ENCODE assay signal across 1 cellular context in the genomic region with DNA sequence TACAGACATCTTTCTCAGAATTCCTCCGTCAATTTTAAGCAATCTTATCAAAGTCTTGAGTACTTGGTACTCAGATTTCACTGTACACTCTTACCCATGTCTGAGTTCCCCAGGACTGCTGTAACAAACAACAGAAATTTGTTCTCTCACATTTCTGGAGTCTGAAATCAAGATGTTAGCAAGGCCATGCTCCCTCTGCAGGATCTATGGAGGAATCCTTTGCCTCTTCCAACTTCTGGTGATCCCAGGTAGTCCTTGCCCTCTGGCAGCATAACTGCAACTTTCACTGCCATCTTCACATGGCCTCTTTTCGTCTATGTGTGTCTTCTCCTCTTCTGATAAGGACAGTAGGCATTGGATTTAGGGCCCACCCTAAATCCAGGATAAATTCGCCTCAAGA.
TF ChIP-seq lines count a peak whose summit lies in the region.

No MANE protein-coding gene starts in this region.

TF ChIP-seq in K562, 482 proteins besides CTCF, POLR2A, EP300 and RAD21:
- TF ChIP-seq ZNF253 (CRISPR knock-in tag; conservative IDR thresholded peaks at IDR 0.05): no peak
- TF ChIP-seq SMAD2 (IDR thresholded peaks at IDR 0.05; ENCODE audit: low read depth, low read length): no peak
- TF ChIP-seq HNRNPK (IDR thresholded peaks at IDR 0.05; ENCODE audit: low read depth, low read length, poor library complexity, severe bottlenecking): no peak
- TF ChIP-seq, protein P1, sequence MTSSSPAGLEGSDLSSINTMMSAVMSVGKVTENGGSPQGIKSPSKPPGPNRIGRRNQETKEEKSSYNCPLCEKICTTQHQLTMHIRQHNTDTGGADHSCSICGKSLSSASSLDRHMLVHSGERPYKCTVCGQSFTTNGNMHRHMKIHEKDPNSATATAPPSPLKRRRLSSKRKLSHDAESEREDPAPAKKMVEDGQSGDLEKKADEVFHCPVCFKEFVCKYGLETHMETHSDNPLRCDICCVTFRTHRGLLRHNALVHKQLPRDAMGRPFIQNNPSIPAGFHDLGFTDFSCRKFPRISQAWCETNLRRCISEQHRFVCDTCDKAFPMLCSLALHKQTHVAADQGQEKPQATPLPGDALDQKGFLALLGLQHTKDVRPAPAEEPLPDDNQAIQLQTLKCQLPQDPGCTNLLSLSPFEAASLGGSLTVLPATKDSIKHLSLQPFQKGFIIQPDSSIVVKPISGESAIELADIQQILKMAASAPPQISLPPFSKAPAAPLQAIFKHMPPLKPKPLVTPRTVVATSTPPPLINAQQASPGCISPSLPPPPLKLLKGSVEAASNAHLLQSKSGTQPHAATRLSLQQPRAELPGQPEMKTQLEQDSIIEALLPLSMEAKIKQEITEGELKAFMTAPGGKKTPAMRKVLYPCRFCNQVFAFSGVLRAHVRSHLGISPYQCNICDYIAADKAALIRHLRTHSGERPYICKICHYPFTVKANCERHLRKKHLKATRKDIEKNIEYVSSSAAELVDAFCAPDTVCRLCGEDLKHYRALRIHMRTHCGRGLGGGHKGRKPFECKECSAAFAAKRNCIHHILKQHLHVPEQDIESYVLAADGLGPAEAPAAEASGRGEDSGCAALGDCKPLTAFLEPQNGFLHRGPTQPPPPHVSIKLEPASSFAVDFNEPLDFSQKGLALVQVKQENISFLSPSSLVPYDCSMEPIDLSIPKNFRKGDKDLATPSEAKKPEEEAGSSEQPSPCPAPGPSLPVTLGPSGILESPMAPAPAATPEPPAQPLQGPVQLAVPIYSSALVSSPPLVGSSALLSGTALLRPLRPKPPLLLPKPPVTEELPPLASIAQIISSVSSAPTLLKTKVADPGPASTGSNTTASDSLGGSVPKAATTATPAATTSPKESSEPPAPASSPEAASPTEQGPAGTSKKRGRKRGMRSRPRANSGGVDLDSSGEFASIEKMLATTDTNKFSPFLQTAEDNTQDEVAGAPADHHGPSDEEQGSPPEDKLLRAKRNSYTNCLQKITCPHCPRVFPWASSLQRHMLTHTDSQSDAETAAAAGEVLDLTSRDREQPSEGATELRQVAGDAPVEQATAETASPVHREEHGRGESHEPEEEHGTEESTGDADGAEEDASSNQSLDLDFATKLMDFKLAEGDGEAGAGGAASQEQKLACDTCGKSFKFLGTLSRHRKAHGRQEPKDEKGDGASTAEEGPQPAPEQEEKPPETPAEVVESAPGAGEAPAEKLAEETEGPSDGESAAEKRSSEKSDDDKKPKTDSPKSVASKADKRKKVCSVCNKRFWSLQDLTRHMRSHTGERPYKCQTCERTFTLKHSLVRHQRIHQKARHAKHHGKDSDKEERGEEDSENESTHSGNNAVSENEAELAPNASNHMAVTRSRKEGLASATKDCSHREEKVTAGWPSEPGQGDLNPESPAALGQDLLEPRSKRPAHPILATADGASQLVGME (CRISPR knock-in tag; IDR thresholded peaks at IDR 0.05): no peak
- TF ChIP-seq, protein P2, sequence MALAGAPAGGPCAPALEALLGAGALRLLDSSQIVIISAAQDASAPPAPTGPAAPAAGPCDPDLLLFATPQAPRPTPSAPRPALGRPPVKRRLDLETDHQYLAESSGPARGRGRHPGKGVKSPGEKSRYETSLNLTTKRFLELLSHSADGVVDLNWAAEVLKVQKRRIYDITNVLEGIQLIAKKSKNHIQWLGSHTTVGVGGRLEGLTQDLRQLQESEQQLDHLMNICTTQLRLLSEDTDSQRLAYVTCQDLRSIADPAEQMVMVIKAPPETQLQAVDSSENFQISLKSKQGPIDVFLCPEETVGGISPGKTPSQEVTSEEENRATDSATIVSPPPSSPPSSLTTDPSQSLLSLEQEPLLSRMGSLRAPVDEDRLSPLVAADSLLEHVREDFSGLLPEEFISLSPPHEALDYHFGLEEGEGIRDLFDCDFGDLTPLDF (CRISPR knock-in tag; IDR thresholded peaks at IDR 0.05): no peak
- TF ChIP-seq ATF7 (IDR thresholded peaks at IDR 0.05): no peak
- TF ChIP-seq ZNF431 (CRISPR knock-in tag; IDR thresholded peaks at IDR 0.05): no peak
- no peak for TF ChIP-seq LARP7 (IDR thresholded peaks at IDR 0.05)
- TF ChIP-seq, protein P3, sequence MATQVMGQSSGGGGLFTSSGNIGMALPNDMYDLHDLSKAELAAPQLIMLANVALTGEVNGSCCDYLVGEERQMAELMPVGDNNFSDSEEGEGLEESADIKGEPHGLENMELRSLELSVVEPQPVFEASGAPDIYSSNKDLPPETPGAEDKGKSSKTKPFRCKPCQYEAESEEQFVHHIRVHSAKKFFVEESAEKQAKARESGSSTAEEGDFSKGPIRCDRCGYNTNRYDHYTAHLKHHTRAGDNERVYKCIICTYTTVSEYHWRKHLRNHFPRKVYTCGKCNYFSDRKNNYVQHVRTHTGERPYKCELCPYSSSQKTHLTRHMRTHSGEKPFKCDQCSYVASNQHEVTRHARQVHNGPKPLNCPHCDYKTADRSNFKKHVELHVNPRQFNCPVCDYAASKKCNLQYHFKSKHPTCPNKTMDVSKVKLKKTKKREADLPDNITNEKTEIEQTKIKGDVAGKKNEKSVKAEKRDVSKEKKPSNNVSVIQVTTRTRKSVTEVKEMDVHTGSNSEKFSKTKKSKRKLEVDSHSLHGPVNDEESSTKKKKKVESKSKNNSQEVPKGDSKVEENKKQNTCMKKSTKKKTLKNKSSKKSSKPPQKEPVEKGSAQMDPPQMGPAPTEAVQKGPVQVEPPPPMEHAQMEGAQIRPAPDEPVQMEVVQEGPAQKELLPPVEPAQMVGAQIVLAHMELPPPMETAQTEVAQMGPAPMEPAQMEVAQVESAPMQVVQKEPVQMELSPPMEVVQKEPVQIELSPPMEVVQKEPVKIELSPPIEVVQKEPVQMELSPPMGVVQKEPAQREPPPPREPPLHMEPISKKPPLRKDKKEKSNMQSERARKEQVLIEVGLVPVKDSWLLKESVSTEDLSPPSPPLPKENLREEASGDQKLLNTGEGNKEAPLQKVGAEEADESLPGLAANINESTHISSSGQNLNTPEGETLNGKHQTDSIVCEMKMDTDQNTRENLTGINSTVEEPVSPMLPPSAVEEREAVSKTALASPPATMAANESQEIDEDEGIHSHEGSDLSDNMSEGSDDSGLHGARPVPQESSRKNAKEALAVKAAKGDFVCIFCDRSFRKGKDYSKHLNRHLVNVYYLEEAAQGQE (CRISPR knock-in tag; IDR thresholded peaks at IDR 0.05; ENCODE audit: low read depth): no peak
- no peak for TF ChIP-seq ZC3H4 (CRISPR knock-in tag; IDR thresholded peaks at IDR 0.05; ENCODE audit: borderline replicate concordance)
- no peak for TF ChIP-seq IRF2 (CRISPR knock-in tag; IDR thresholded peaks at IDR 0.05)
- TF ChIP-seq RBM22 (IDR thresholded peaks at IDR 0.05; ENCODE audit: low read depth, low read length, poor library complexity, severe bottlenecking): no peak
- no peak for TF ChIP-seq NCOA4 (IDR thresholded peaks at IDR 0.05; ENCODE audit: partially characterized antibody)
- TF ChIP-seq, protein P4, sequence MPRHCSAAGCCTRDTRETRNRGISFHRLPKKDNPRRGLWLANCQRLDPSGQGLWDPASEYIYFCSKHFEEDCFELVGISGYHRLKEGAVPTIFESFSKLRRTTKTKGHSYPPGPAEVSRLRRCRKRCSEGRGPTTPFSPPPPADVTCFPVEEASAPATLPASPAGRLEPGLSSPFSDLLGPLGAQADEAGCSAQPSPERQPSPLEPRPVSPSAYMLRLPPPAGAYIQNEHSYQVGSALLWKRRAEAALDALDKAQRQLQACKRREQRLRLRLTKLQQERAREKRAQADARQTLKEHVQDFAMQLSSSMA (CRISPR knock-in tag; IDR thresholded peaks at IDR 0.05): no peak
- TF ChIP-seq SIRT6 (IDR thresholded peaks at IDR 0.05; ENCODE audit: low read depth, low read length): no peak
